Comparison of ENCODE assay signal across 24 cellular contexts in the genomic region with DNA sequence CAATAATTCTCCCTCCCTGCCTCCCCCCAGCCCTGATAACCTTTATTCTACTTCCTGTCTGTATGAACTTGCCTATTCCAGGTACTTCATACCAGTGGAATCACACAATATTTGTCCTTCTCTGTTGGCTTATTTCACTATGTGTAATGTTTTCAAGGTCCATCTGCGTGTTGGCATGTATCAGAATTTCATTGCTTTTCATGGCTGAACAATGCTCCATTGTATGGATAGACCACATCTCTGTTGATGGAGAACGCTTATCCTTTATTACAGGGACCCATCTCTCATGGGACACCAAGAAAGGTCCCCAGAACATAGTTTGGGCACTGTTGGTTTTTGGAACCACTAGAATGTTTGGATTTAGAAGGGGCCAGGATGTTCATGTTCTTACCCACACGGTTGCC. TPM values are rescaled to one million over a fixed set of nuclear protein-coding genes. Genes with fewer than 3 reads are reported as not detected.
DNase-seq lines count a peak whose midpoint lies in the region; ATAC-seq and TF ChIP-seq lines count a peak whose summit lies in the region.
"Had no signal": no experiment of that assay in that cellular context is flagged by ENCODE, and none has a peak within 500 bp of the region (broad histone marks: within the 10 kb centered on the region; RNA-seq: fewer than 3 reads in every experiment).

No MANE protein-coding gene starts in this region.

- no peaks in the 10 kb centered on the region for H3K36me3 Mint-ChIP-seq in activated T-cell treated with anti-CD3 and anti-CD28 coated beads, Interleukin-2, amount 50 U/mL, for 72 hours (ENCODE audit: insufficient read depth in 2 of 2)
- H3K36me3 Mint-ChIP-seq: activated naive CD8-positive, alpha-beta T cell treated with anti-CD3 and anti-CD28 coated beads for 36 hours; CD4-positive, CD25-positive, alpha-beta regulatory T cell had no signal

- H3K4me1 ChIP-seq in thyroid gland: peaks cover 33 to 73% of the 10 kb centered on the region in 2 donors
- H3K4me1 ChIP-seq in HAP-1: no peaks in the 10 kb centered on the region

- peaks cover 0 to 5% of the 10 kb centered on the region in 2 donors for H3K36me3 ChIP-seq in thyroid gland
- no peaks in the 10 kb centered on the region for H3K36me3 ChIP-seq in HAP-1 (replicated peaks)
- H3K36me3 ChIP-seq: Peyer's patch had no signal

- DNase-seq in RPMI7951 (ENCODE audit: low read depth) (peak; percentile 53), dorsolateral prefrontal cortex (no peak), medulla oblongata (ENCODE audit: extremely low spot score) (peak; percentile 69), thyroid gland (no peak), HAP-1 (ENCODE audit: low spot score in 2 of 2) (no peak), SK-N-DZ (ENCODE audit: low spot score) (no peak)
- no peak for DNase-seq in activated T-cell treated with anti-CD3 and anti-CD28 coated beads, Interleukin-2, amount 50 U/mL, for 72 hours
- DNase-seq: activated CD8-positive, alpha-beta memory T cell treated with anti-CD3 and anti-CD28 coated beads for 24 hours; activated naive CD8-positive, alpha-beta T cell treated with anti-CD3 and anti-CD28 coated beads for 36 hours; CD4-positive, CD25-positive, alpha-beta regulatory T cell; DMS153; NCI-H2107; NCI-H510A; NK-92 treated with Interleukin-12 subunit alpha and Interleukin-12 subunit beta, amount 100 ng/mL, for 24 hours; small intestine; stimulated activated CD4-positive, alpha-beta T cell treated with anti-CD3 and anti-CD28 coated beads, Interleukin-4, amount 100 ng/mL, for 1 hour; stimulated activated naive CD8-positive, alpha-beta T cell treated with anti-CD3 and anti-CD28 coated beads, Interleukin-15, amount 100 ng/mL, for 72 hours; T-helper 9 cell had no signal

- H3K4me3 ChIP-seq in dorsolateral prefrontal cortex: peak overlapping the region in 2 of 59 donors; percentile 7 to 11
- no peak overlapping the region for H3K4me3 ChIP-seq in thyroid gland (replicated peaks in 1 of 3)
- H3K4me3 ChIP-seq in HAP-1: no peak overlapping the region
- H3K4me3 ChIP-seq: body of pancreas, Peyer's patch had no signal

- H3K27ac ChIP-seq in dorsolateral prefrontal cortex (peak overlapping the region; percentile 57 to 99 (median 92)), thyroid gland (peak overlapping the region; percentile 50 to 89 (median 85))

- in situ Hi-C loops in HAP-1 (cut with MboI; ENCODE audit: low sequenced_read_pairs): no loop called here

- peaks cover 9% of the 10 kb centered on the region for H3K27me3 Mint-ChIP-seq in activated T-cell treated with anti-CD3 and anti-CD28 coated beads, Interleukin-2, amount 50 U/mL, for 72 hours (ENCODE audit: low read depth)

- TF ChIP-seq CTCF in dorsolateral prefrontal cortex (IDR thresholded peaks at IDR 0.05 in 54 of 56, conservative IDR thresholded peaks at IDR 0.05 in 2 of 56; ENCODE audit: low read depth in 1 of 56, partially characterized antibody in 56 of 56): no peak
- TF ChIP-seq CTCF in thyroid gland (IDR thresholded peaks at IDR 0.05): no peak

- WGBS in thyroid gland, 2 donors: 75 to 93% methylated on average over 2 to 3 of the region's 3 CpGs

- H3K9me3 ChIP-seq in thyroid gland (no peaks in the 10 kb centered on the region), HAP-1 (no peaks in the 10 kb centered on the region)
- H3K9me3 ChIP-seq: body of pancreas, Peyer's patch had no signal

- no peaks in the 10 kb centered on the region for H3K9me3 Mint-ChIP-seq in activated T-cell treated with anti-CD3 and anti-CD28 coated beads, Interleukin-2, amount 50 U/mL, for 72 hours
- H3K9me3 Mint-ChIP-seq: activated naive CD8-positive, alpha-beta T cell treated with anti-CD3 and anti-CD28 coated beads for 36 hours; activated T-helper 1 cell treated with anti-CD3 and anti-CD28 coated beads, Interleukin-12 subunit alpha, Interleukin-12 subunit beta, Interleukin-2, Interleukin-4 antibody, amounts not matched to agents 30 ng/mL and 10 ng/mL and 1 ng/mL, durations not matched to agents 14 hours and 24 hours and 36 hours; stimulated activated naive CD8-positive, alpha-beta T cell treated with anti-CD3 and anti-CD28 coated beads, Interleukin-15, amount 100 ng/mL, for 72 hours had no signal

- ATAC-seq in activated T-cell treated with anti-CD3 and anti-CD28 coated beads, Interleukin-2, amount 50 U/mL, for 72 hours (replicated peaks in 1 of 2): no peak
- no peak for ATAC-seq in GM19467 (IDR thresholded peaks at IDR 0.05; ENCODE audit: unreplicated experiment)
- ATAC-seq: activated CD4-positive, CD25-positive, alpha-beta regulatory T cell treated with anti-CD3 and anti-CD28 coated beads, Interleukin-2, amount 50 U/mL, for 24 hours; body of pancreas; stimulated activated naive CD8-positive, alpha-beta T cell treated with anti-CD3 and anti-CD28 coated beads, Interleukin-15, amount 100 ng/mL, for 72 hours had no signal

- intact Hi-C loops in dorsolateral prefrontal cortex (cut with DNase I): no loop called here
- intact Hi-C loops in thyroid gland (cut with DNase I): no loop called here

- no peaks in the 10 kb centered on the region for H3K4me1 Mint-ChIP-seq in activated T-cell treated with anti-CD3 and anti-CD28 coated beads, Interleukin-2, amount 50 U/mL, for 72 hours (ENCODE audit: low read depth)
- H3K4me1 Mint-ChIP-seq: activated naive CD8-positive, alpha-beta T cell treated with anti-CD3 and anti-CD28 coated beads for 36 hours; CD4-positive, CD25-positive, alpha-beta regulatory T cell; stimulated activated naive CD8-positive, alpha-beta T cell treated with anti-CD3 and anti-CD28 coated beads, Interleukin-15, amount 100 ng/mL, for 72 hours had no signal

- H3K27ac Mint-ChIP-seq in activated T-cell treated with anti-CD3 and anti-CD28 coated beads, Interleukin-2, amount 50 U/mL, for 72 hours: no peak overlapping the region
- H3K27ac Mint-ChIP-seq: activated naive CD8-positive, alpha-beta T cell treated with anti-CD3 and anti-CD28 coated beads for 36 hours; activated T-helper 1 cell treated with anti-CD3 and anti-CD28 coated beads, Interleukin-12 subunit alpha, Interleukin-12 subunit beta, Interleukin-2, Interleukin-4 antibody, amounts not matched to agents 30 ng/mL and 10 ng/mL and 1 ng/mL, durations not matched to agents 14 hours and 24 hours and 36 hours; CD4-positive, CD25-positive, alpha-beta regulatory T cell; progenitor cell of endocrine pancreas; stimulated activated naive CD8-positive, alpha-beta T cell treated with anti-CD3 and anti-CD28 coated beads, Interleukin-15, amount 100 ng/mL, for 72 hours had no signal

- no peak overlapping the region for H3K4me3 Mint-ChIP-seq in activated T-cell treated with anti-CD3 and anti-CD28 coated beads, Interleukin-2, amount 50 U/mL, for 72 hours
- H3K4me3 Mint-ChIP-seq: activated naive CD8-positive, alpha-beta T cell treated with anti-CD3 and anti-CD28 coated beads for 36 hours; activated T-helper 1 cell treated with anti-CD3 and anti-CD28 coated beads, Interleukin-12 subunit alpha, Interleukin-12 subunit beta, Interleukin-2, Interleukin-4 antibody, amounts not matched to agents 30 ng/mL and 10 ng/mL and 1 ng/mL, durations not matched to agents 14 hours and 24 hours and 36 hours; CD4-positive, CD25-positive, alpha-beta regulatory T cell; stimulated activated naive CD8-positive, alpha-beta T cell treated with anti-CD3 and anti-CD28 coated beads, Interleukin-15, amount 100 ng/mL, for 72 hours had no signal

- no peaks in the 10 kb centered on the region for H3K27me3 ChIP-seq in dorsolateral prefrontal cortex
- no peaks in the 10 kb centered on the region for H3K27me3 ChIP-seq in thyroid gland
- peaks cover 2% of the 10 kb centered on the region; the same call in 1 of the 2 replicates for H3K27me3 ChIP-seq in HAP-1 (ENCODE audit: low read depth)
- H3K27me3 ChIP-seq: body of pancreas, Peyer's patch had no signal

- TF ChIP-seq POLR2A in thyroid gland (IDR thresholded peaks at IDR 0.05): no peak

RNA-seq across cellular contexts. Expression of gene ATOH8, which starts 40.2 kb away (rescaled TPM):
- 7.2 and 7.3 TPM in 2 replicates for total RNA-seq in RPMI7951 (2014; rRNA removed; shearing (Covaris generic))
- total RNA-seq in dorsolateral prefrontal cortex (10 to 100 TPM in 97 of 120 experiments, 1 to 10 TPM in 23; 4.6 to 58.9 (median 14.7) TPM), thyroid gland (100 to 1,000 TPM in 2 of 4 donors, 10 to 100 TPM in 2; 82.8 to 260 (median 167) TPM)
- polyA plus RNA-seq in SK-N-DZ (2014; cell fraction: cytosol; rRNA removed): 1.6 and 1.8 TPM in 2 replicates
- polyA plus RNA-seq in SK-N-DZ (2014; cell fraction: nucleus; rRNA removed): 1.9 and 3.1 TPM in 2 replicates
- not detected for total RNA-seq in activated T-cell treated with anti-CD3 and anti-CD28 coated beads, Interleukin-2, amount 50 U/mL, for 72 hours
- total RNA-seq: activated naive CD8-positive, alpha-beta T cell treated with anti-CD3 and anti-CD28 coated beads for 36 hours; CD4-positive, CD25-positive, alpha-beta regulatory T cell had no signal
- polyA plus RNA-seq: CD4-positive, CD25-positive, alpha-beta regulatory T cell had no signal

Comparison
In these comparisons a context has a peak if more than half of its experiments do, and no peak if none do; other contexts are left out.
1. DNase-seq: peak in RPMI7951 (single experiment) and medulla oblongata (single experiment); none in dorsolateral prefrontal cortex (0 of 10), thyroid gland (0 of 2), HAP-1 (0 of 2), SK-N-DZ (single experiment) and activated T-cell treated with anti-CD3 and anti-CD28 coated beads, Interleukin-2, amount 50 U/mL, for 72 hours (0 of 2).